ENCODE assay signal across 10 cellular contexts in the genomic region with DNA sequence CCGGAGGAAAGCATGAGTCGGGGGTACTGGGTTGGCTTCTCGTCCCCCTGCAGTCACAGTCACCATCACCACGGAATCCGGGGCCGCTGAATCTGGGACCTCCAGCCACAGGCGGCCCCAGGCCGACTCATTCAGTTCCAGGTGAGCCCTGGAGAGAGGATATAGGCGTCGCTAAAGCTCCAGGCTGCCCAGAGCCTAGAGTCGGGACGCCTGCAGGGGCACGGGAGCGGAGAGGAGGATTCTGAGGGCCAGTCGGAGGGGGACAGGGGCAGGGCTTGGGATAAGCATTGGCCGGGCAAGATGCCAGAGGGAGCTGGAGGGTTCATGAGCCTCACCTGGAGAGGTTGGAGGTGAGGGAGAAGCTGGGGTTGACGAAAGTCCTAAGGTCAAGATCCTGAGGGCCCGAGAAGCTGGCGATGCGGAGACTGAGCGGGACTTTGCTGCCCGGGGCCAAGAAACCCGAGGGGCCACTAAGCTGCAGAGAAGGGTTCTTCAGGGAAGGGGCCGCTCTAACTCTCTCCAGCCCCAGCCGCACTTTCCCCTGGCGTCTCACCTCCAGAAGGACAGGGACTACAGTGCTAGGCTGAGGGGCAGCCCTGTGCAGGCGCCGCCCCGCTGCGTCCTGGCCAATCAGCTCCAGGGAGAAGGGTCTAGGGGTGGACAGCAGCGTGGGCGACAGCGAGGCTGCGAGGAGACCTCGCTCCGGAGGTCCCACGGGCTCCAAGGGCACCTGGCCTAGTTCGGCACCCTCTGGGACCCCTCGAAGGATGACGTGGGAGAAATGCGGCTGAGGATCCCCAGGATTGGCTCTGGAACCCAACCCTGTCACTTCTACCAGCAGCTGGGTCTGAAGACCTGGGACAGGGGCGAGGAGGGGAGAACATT. TPM values are rescaled to one million over a fixed set of nuclear protein-coding genes. Genes with fewer than 3 reads are reported as not detected.
A peak's percentile ranks its signal among the peaks of the same experiment; 100 is the strongest.
DNase-seq lines count a peak whose midpoint lies in the region; ATAC-seq and TF ChIP-seq lines count a peak whose summit lies in the region.
"Had no signal": no experiment of that assay in that cellular context is flagged by ENCODE, and none has a peak within 500 bp of the region (broad histone marks: within the 10 kb centered on the region; RNA-seq: fewer than 3 reads in every experiment).

No MANE protein-coding gene starts in this region.

- H3K36me3 Mint-ChIP-seq in naive thymus-derived CD8-positive, alpha-beta T cell: no peaks in the 10 kb centered on the region

- no peaks in the 10 kb centered on the region for H3K9me3 Mint-ChIP-seq in naive thymus-derived CD8-positive, alpha-beta T cell

- TF ChIP-seq CTCF in lower lobe of right lung (IDR thresholded peaks at IDR 0.05): no peak
- TF ChIP-seq CTCF in thoracic aorta (IDR thresholded peaks at IDR 0.05): no peak

- POLR2A ChIA-PET in naive thymus-derived CD8-positive, alpha-beta T cell (lab: Charles Lee): no interaction called here

- peak; percentile 24 for DNase-seq in NCI-H748 (lab: John Stamatoyannopoulos, UW; ENCODE audit: unreplicated experiment)
- DNase-seq in NCI-H748 treated with DMSO at 0.1 percent for 48 hours (lab: John Stamatoyannopoulos, UW): no peak
- no peak for DNase-seq in lower lobe of right lung
- DNase-seq in thoracic aorta (ENCODE audit: low spot score): no peak
- DNase-seq in naive thymus-derived CD8-positive, alpha-beta T cell: no peak
- no peak for DNase-seq in superior temporal gyrus (ENCODE audit: extremely low spot score)

- peak in 1 of 2 donors; percentile 27 for ATAC-seq in lower lobe of right lung
- ATAC-seq in thoracic aorta (ENCODE audit: insufficient number of reproducible peaks, low FRiP score, low read depth): no peak
- ATAC-seq in HG03139 (IDR thresholded peaks at IDR 0.05; ENCODE audit: unreplicated experiment): no peak
- no peak for ATAC-seq in naive thymus-derived CD8-positive, alpha-beta T cell

- no peaks in the 10 kb centered on the region for H3K27me3 ChIP-seq in duodenal mucosa (ENCODE audit: control insufficient read depth in 1 of 2, insufficient read depth in 2 of 2, low read length in 2 of 2)
- H3K27me3 ChIP-seq in lower lobe of right lung (ENCODE audit: low read depth): no peaks in the 10 kb centered on the region
- H3K27me3 ChIP-seq in thoracic aorta (replicated peaks; ENCODE audit: insufficient read depth): no peaks in the 10 kb centered on the region

- intact Hi-C loops in lower lobe of right lung (cut with DNase I): no loop called here

- H3K4me3 ChIP-seq in duodenal mucosa (ENCODE audit: low read depth in 1 of 2, low read length in 2 of 2) (peak overlapping the region; percentile 41 to 65), lower lobe of right lung (peak overlapping the region; percentile 27), thoracic aorta (peak overlapping the region; percentile 39)

- H3K36me3 ChIP-seq in duodenal mucosa (ENCODE audit: control insufficient read depth in 1 of 2, insufficient read depth in 2 of 2, low read length in 2 of 2): peaks cover 0 to 14% of the 10 kb centered on the region in 2 donors
- no peaks in the 10 kb centered on the region for H3K36me3 ChIP-seq in lower lobe of right lung
- no peaks in the 10 kb centered on the region for H3K36me3 ChIP-seq in thoracic aorta

- no peaks in the 10 kb centered on the region for H3K9me3 ChIP-seq in duodenal mucosa (ENCODE audit: control insufficient read depth in 1 of 2, low read length in 2 of 2)
- no peaks in the 10 kb centered on the region for H3K9me3 ChIP-seq in lower lobe of right lung
- no peaks in the 10 kb centered on the region for H3K9me3 ChIP-seq in thoracic aorta

- peaks cover 10 to 20% (median 13%) of the 10 kb centered on the region in 4 donors for H3K4me1 Mint-ChIP-seq in naive thymus-derived CD8-positive, alpha-beta T cell

- H3K27ac ChIP-seq in duodenal mucosa (ENCODE audit: low read depth, low read length): no peak overlapping the region
- H3K27ac ChIP-seq in lower lobe of right lung: no peak overlapping the region
- no peak overlapping the region for H3K27ac ChIP-seq in thoracic aorta
- H3K27ac ChIP-seq: 22Rv1, KMS-11 had no signal

- H3K4me1 ChIP-seq in duodenal mucosa (ENCODE audit: control insufficient read depth in 1 of 2, insufficient read depth in 2 of 2, low read length in 2 of 2) (peaks cover 29 to 40% of the 10 kb centered on the region in 2 donors), lower lobe of right lung (peaks cover 17% of the 10 kb centered on the region), thoracic aorta (ENCODE audit: control insufficient read depth in 1 of 2, low read depth in 2 of 2) (peaks cover 2 to 8% of the 10 kb centered on the region in 2 donors)

- H3K9ac ChIP-seq in duodenal mucosa (ENCODE audit: low read depth in 1 of 2, low read length in 2 of 2): peak overlapping the region; percentile 47 to 77
- H3K9ac ChIP-seq: KMS-11 had no signal

- peak overlapping the region in 2 of 10 donors; percentile 16 to 34 for H3K27ac Mint-ChIP-seq in naive thymus-derived CD8-positive, alpha-beta T cell

- H3K4me3 Mint-ChIP-seq in naive thymus-derived CD8-positive, alpha-beta T cell: no peak overlapping the region

- peaks cover 0 to 3% (median 0%) of the 10 kb centered on the region in 5 donors for H3K27me3 Mint-ChIP-seq in naive thymus-derived CD8-positive, alpha-beta T cell

RNA-seq across cellular contexts. Expression of a gene that starts 3.7 kb away (rescaled TPM):
- total RNA-seq in lower lobe of right lung (1.2 TPM), thoracic aorta (10 to 100 TPM in 1 of 2 donors, not detected in 1; 13.3 TPM)
- 1 to 10 TPM; 1.6 to 2.1 TPM for total RNA-seq in naive thymus-derived CD8-positive, alpha-beta T cell
- polyA plus RNA-seq in naive thymus-derived CD8-positive, alpha-beta T cell: not detected

RNA-seq across cellular contexts. Expression of a gene that starts 11.0 kb away (rescaled TPM):
- total RNA-seq in lower lobe of right lung (4.2 TPM), thoracic aorta (under 1 TPM; 0.68 to 0.78 TPM)
- under 1 TPM; 0.47 to 0.52 TPM for total RNA-seq in naive thymus-derived CD8-positive, alpha-beta T cell
- under 1 TPM in 1 of 3 donors, not detected in 2; 0.34 TPM for polyA plus RNA-seq in naive thymus-derived CD8-positive, alpha-beta T cell

RNA-seq across cellular contexts. Expression of a gene that starts 26.3 kb away (rescaled TPM):
- total RNA-seq in lower lobe of right lung (14.9 TPM), thoracic aorta (10 to 100 TPM in 1 of 2 donors, 1 to 10 TPM in 1; 5.7 to 10.5 TPM)
- total RNA-seq in naive thymus-derived CD8-positive, alpha-beta T cell: 1 to 10 TPM; 7.2 to 8.3 TPM
- polyA plus RNA-seq in naive thymus-derived CD8-positive, alpha-beta T cell: 1 to 10 TPM in 2 of 3 donors, under 1 TPM in 1; 0.61 to 1.1 (median 1.1) TPM

RNA-seq across cellular contexts. Expression of a gene that starts 29.4 kb away (rescaled TPM):
- 44.1 TPM for total RNA-seq in lower lobe of right lung
- 10 to 100 TPM; 24.8 to 46.8 TPM for total RNA-seq in thoracic aorta
- 10 to 100 TPM; 37.6 to 40.3 TPM for total RNA-seq in naive thymus-derived CD8-positive, alpha-beta T cell
- 10 to 100 TPM; 27.5 to 37.8 (median 30.3) TPM for polyA plus RNA-seq in naive thymus-derived CD8-positive, alpha-beta T cell

RNA-seq across cellular contexts. Expression of a gene that starts 29.8 kb away (rescaled TPM):
- 310 TPM for total RNA-seq in lower lobe of right lung
- 100 to 1,000 TPM; 222 to 251 TPM for total RNA-seq in thoracic aorta
- 10 to 100 TPM; 23.7 to 27.1 TPM for total RNA-seq in naive thymus-derived CD8-positive, alpha-beta T cell
- 100 to 1,000 TPM in 2 of 3 donors, 10 to 100 TPM in 1; 95.1 to 345 (median 114) TPM for polyA plus RNA-seq in naive thymus-derived CD8-positive, alpha-beta T cell
